Comparison of ENCODE assay signal across 8 cellular contexts in genomic region chr15:40038654-40039543, GRCh38. TPM values are rescaled to one million over a fixed set of nuclear protein-coding genes. Genes with fewer than 3 reads are reported as not detected.
DNase-seq lines count a peak whose midpoint lies in the region; ATAC-seq and TF ChIP-seq lines count a peak whose summit lies in the region.

TSS of gene SRP14 (minus strand) at chr15:40039181. CDS start at chr15:40039116, 65 bp downstream.

- in situ Hi-C loops in GM18951 (cut with MboI; ENCODE audit: low sequenced_read_pairs, unreplicated experiment), result no loop called here
- in situ Hi-C loops in mammary epithelial cell (cut with MboI; ENCODE audit: low sequenced_read_pairs in 2 of 2), result no loop called here

- H3K36me3 ChIP-seq in mammary epithelial cell (ENCODE audit: insufficient read depth, low read length) (peaks cover 13% of the 10 kb centered on the region), iPS-20b (ENCODE audit: insufficient read depth, low read depth, low read length) (peaks cover 41% of the 10 kb centered on the region)

- H3K79me2 ChIP-seq in mammary epithelial cell (ENCODE audit: insufficient read depth, low read length), result peaks cover 43% of the 10 kb centered on the region

- peak; percentile 85 for TF ChIP-seq POLR2A in GM18951 (IDR thresholded peaks at IDR 0.05; ENCODE audit: extremely low read depth, insufficient read depth, insufficient read length)

- peak within 1 kb of the TSS; percentile 90 for H3K9ac ChIP-seq in mammary epithelial cell (ENCODE audit: insufficient read depth, low read length)
- peak within 1 kb of the TSS; percentile 99 for H3K9ac ChIP-seq in iPS-20b (ENCODE audit: low read depth, low read length)

- DNase-seq in AG08395 (ENCODE audit: low spot score), result peak; percentile 95
- peak; percentile 85 for DNase-seq in NCI-H2227 treated with DMSO at 0.1 percent for 48 hours (lab: John Stamatoyannopoulos, UW)
- peak; percentile 89 for DNase-seq in mammary epithelial cell

- peak within 1 kb of the TSS; percentile 93 for H2AFZ ChIP-seq in mammary epithelial cell (ENCODE audit: low read depth, low read length)

- peak within 1 kb of the TSS; percentile 85 for H3K4me2 ChIP-seq in mammary epithelial cell (ENCODE audit: insufficient read depth, low read depth, low read length)

- H3K27ac ChIP-seq in mammary epithelial cell (ENCODE audit: insufficient read depth, low read depth, low read length) (peak within 1 kb of the TSS; percentile 72), iPS-20b (ENCODE audit: low read length) (peak within 1 kb of the TSS; percentile 87), skin epidermis (peak within 1 kb of the TSS; percentile 80 to 98 (median 95))

- no TSS peak for BruUV-seq in mammary epithelial cell (replicated peaks; lab: Mats Ljungman, UMichigan)

- TF ChIP-seq CTCF in WI38 (IDR thresholded peaks at IDR 0.05; ENCODE audit: low read depth, low read length) (no peak), mammary epithelial cell (conservative IDR thresholded peaks at IDR 0.05 in 1 of 2, IDR thresholded peaks at IDR 0.05 in 1 of 2; ENCODE audit: extremely low read depth in 1 of 2, insufficient read depth in 1 of 2, low read depth in 1 of 2, low read length in 2 of 2) (peak in 1 of 2 donors; percentile 16)

- H4K20me1 ChIP-seq in mammary epithelial cell (ENCODE audit: insufficient read depth, low read length), result no peaks in the 10 kb centered on the region

- CTCF ChIA-PET in mammary epithelial cell (lab: Charles Lee; ENCODE audit: low non-redundant PET), result no interaction called here

- WGBS in mammary epithelial cell (ENCODE audit: low coverage, missing lambda C conversion rate), result 2% methylated on average over 22 of the region's 59 CpGs

- no peaks in the 10 kb centered on the region for H3K9me3 ChIP-seq in mammary epithelial cell (replicated peaks; ENCODE audit: insufficient read depth, low read length)
- H3K9me3 ChIP-seq in iPS-20b (ENCODE audit: insufficient read depth, low read depth, low read length), result no peaks in the 10 kb centered on the region

- peak within 1 kb of the TSS; percentile 95 for H3K4me3 ChIP-seq in WI38 (ENCODE audit: low read depth, low read length)
- peak within 1 kb of the TSS; percentile 65 to 76 (median 73) for H3K4me3 ChIP-seq in mammary epithelial cell (replicated peaks in 1 of 3; ENCODE audit: insufficient read depth in 1 of 3, low read depth in 2 of 3, low read length in 3 of 3)
- peak within 1 kb of the TSS; percentile 81 for H3K4me3 ChIP-seq in iPS-20b (ENCODE audit: low read length)
- H3K4me3 ChIP-seq in skin epidermis, result peak within 1 kb of the TSS; percentile 67 to 93 (median 78)

- H3K4me1 ChIP-seq in mammary epithelial cell (ENCODE audit: insufficient read depth, low read length) (peaks cover 7% of the 10 kb centered on the region), iPS-20b (ENCODE audit: insufficient read depth, low read length) (peaks cover 6% of the 10 kb centered on the region; the same call in 1 of the 2 replicates)

- intact Hi-C loops in mammary epithelial cell (cut with micrococcal nuclease), result loop anchor here (5.0 kb wide), 2 partner anchors 152 to 252 kb away; no protein-coding TSS in a partner anchor

- dilution Hi-C loops in mammary epithelial cell (cut with HindIII; ENCODE audit: low sequenced_read_pairs), result no loop called here

- H3K27me3 ChIP-seq in mammary epithelial cell (ENCODE audit: insufficient read depth, low read length) (no peaks in the 10 kb centered on the region), iPS-20b (ENCODE audit: insufficient read depth, low read length) (no peaks in the 10 kb centered on the region)

- peak; percentile 95 for ATAC-seq in HG03175 (IDR thresholded peaks at IDR 0.05; ENCODE audit: unreplicated experiment)

RNA-seq across cellular contexts. Expression of gene SRP14, which starts in this region (rescaled TPM):
- 100 to 1,000 TPM in 1 of 2 donors, 10 to 100 TPM in 1; 85.7 to 148 TPM for total RNA-seq in mammary epithelial cell
- polyA plus RNA-seq in mammary epithelial cell, result 231 TPM
- 50.4 TPM for polyA minus RNA-seq in mammary epithelial cell

Comparison
In these comparisons a context has a peak if more than half of its experiments do, and no peak if none do; other contexts are left out.
1. Peak in every context shown above with its lines: DNase-seq, ATAC-seq, H3K4me3 ChIP-seq and H3K27ac ChIP-seq.